ENCODE assay signal across 26 cellular contexts in the genomic region with DNA sequence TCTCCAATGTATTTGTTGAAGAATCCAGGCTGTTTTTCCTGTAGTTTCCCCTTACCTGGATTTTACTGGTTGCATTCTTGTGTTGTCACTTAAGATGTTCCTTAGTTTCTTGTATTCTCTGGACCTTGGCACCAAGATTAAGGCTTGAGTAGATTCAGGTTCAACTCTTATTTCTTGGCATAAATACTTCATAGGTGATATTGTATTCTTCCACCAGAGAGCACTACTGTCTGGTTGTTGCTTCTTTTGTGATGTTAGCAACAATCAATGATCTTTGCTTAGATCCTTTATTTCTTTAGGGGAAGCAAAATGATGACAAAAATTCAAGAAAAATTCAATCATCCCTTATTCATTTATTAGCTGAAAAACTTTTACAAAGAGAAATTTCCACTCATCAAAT.
"Had no signal": no experiment of that assay in that cellular context is flagged by ENCODE, and none has a peak within 500 bp of the region (broad histone marks: within the 10 kb centered on the region; RNA-seq: fewer than 3 reads in every experiment).

No MANE protein-coding gene starts in this region.

- H3K27ac Mint-ChIP-seq: activated CD4-positive, alpha-beta T cell treated with anti-CD3 and anti-CD28 coated beads for 36 hours; activated naive CD8-positive, alpha-beta T cell treated with anti-CD3 and anti-CD28 coated beads, Interleukin-2, amount 10 ng/mL, durations not matched to agents 7 days and 5 days; activated T-cell treated with anti-CD3 and anti-CD28 coated beads, Interleukin-2, amount 50 U/mL, for 24 hours; activated T-helper 17 cell treated with anti-CD3 and anti-CD28 coated beads, Interleukin-2, amount 50 U/mL, for 72 hours; naive thymus-derived CD4-positive, alpha-beta T cell; stimulated activated naive CD8-positive, alpha-beta T cell treated with anti-CD3 and anti-CD28 coated beads, Interleukin-15, Interleukin-2, amounts not matched to agents 100 ng/mL and 50 ng/mL, for 24 hours; WTC11 had no signal

- H3K9me3 Mint-ChIP-seq: activated T-cell treated with anti-CD3 and anti-CD28 coated beads, Interleukin-2, amount 50 U/mL, for 24 hours; activated T-helper 17 cell treated with anti-CD3 and anti-CD28 coated beads, Interleukin-2, amount 50 U/mL, for 72 hours had no signal

- H3K36me3 ChIP-seq: breast epithelium, right lobe of liver, thyroid gland had no signal

- H3K4me1 Mint-ChIP-seq: activated CD4-positive, alpha-beta T cell treated with anti-CD3 and anti-CD28 coated beads for 36 hours; activated naive CD8-positive, alpha-beta T cell treated with anti-CD3 and anti-CD28 coated beads, Interleukin-2, amount 10 ng/mL, durations not matched to agents 7 days and 5 days; activated T-helper 17 cell treated with anti-CD3 and anti-CD28 coated beads, Interleukin-2, amount 50 U/mL, for 72 hours; neural crest cell had no signal

- ATAC-seq: activated CD4-positive, alpha-beta T cell treated with anti-CD3 and anti-CD28 coated beads for 36 hours; activated T-helper 17 cell treated with anti-CD3 and anti-CD28 coated beads, Interleukin-2, amount 50 U/mL, for 72 hours; heart left ventricle; left lobe of liver; naive thymus-derived CD4-positive, alpha-beta T cell; right lobe of liver; WTC11 had no signal

- H3K4me3 ChIP-seq: breast epithelium, coronary artery, heart left ventricle, right lobe of liver, skin epidermis, thyroid gland had no signal

- H3K27ac ChIP-seq: breast epithelium, coronary artery, heart left ventricle, right lobe of liver, skin epidermis, thyroid gland had no signal

- H3K4me3 Mint-ChIP-seq: activated CD4-positive, alpha-beta T cell treated with anti-CD3 and anti-CD28 coated beads for 36 hours; activated naive CD8-positive, alpha-beta T cell treated with anti-CD3 and anti-CD28 coated beads, Interleukin-2, amount 10 ng/mL, durations not matched to agents 7 days and 5 days; activated T-cell treated with anti-CD3 and anti-CD28 coated beads, Interleukin-2, amount 50 U/mL, for 24 hours; activated T-helper 17 cell treated with anti-CD3 and anti-CD28 coated beads, Interleukin-2, amount 50 U/mL, for 72 hours; naive thymus-derived CD4-positive, alpha-beta T cell; neural crest cell; stimulated activated naive CD8-positive, alpha-beta T cell treated with anti-CD3 and anti-CD28 coated beads, Interleukin-15, Interleukin-2, amounts not matched to agents 100 ng/mL and 50 ng/mL, for 24 hours; WTC11 had no signal

- DNase-seq: activated CD4-positive, alpha-beta T cell treated with anti-CD3 and anti-CD28 coated beads for 36 hours; activated CD4-positive, alpha-beta T cell treated with anti-CD3 and anti-CD28 coated beads, Interleukin-2, amount 50 U/mL, for 4 hours; activated CD8-positive, alpha-beta memory T cell treated with anti-CD3 and anti-CD28 coated beads for 24 hours; activated CD8-positive, alpha-beta memory T cell treated with anti-CD3 and anti-CD28 coated beads, Interleukin-2, amount 50 U/mL, for 4 hours; activated naive CD4-positive, alpha-beta T cell; activated naive CD8-positive, alpha-beta T cell treated with anti-CD3 and anti-CD28 coated beads, Interleukin-2, amount 10 ng/mL, durations not matched to agents 7 days and 5 days; activated T-cell treated with anti-CD3 and anti-CD28 coated beads, Interleukin-2, amount 50 U/mL, for 24 hours; amniotic stem cell; kidney; naive thymus-derived CD4-positive, alpha-beta T cell; occipital lobe; posterior cingulate gyrus; right lobe of liver; stimulated activated CD4-positive, alpha-beta T cell treated with anti-CD3 and anti-CD28 coated beads, Interleukin-1b, Interleukin-23, amount 100 ng/mL, for 48 hours; substantia nigra; T-helper 9 cell had no signal

- H3K9me3 ChIP-seq: right lobe of liver, thyroid gland had no signal

- H3K27me3 ChIP-seq: breast epithelium, heart left ventricle, right lobe of liver, thyroid gland had no signal

- H3K4me1 ChIP-seq: breast epithelium, heart left ventricle, right lobe of liver had no signal
